ENCODE assay signal across 31 cellular contexts in genomic region chr5:113871972-113872371, GRCh38.
"Had no signal": no experiment of that assay in that cellular context is flagged by ENCODE, and none has a peak within 500 bp of the region (broad histone marks: within the 10 kb centered on the region; RNA-seq: fewer than 3 reads in every experiment).

No MANE protein-coding gene starts in this region.

- H3K27me3 ChIP-seq: ascending aorta, cardiac muscle cell had no signal

- H3K4me3 ChIP-seq: ascending aorta, cardiac muscle cell had no signal

- H3K9me3 ChIP-seq: ascending aorta had no signal

- H3K4me1 ChIP-seq: ascending aorta had no signal

- H3K36me3 ChIP-seq: ascending aorta, cardiac muscle cell, WERI-Rb-1 had no signal

- H3K27ac ChIP-seq: ascending aorta, cardiac muscle cell, WERI-Rb-1 had no signal

- DNase-seq: activated CD4-positive, alpha-beta memory T cell treated with anti-CD3 and anti-CD28 coated beads, Interleukin-2, amount 10 ng/mL, durations not matched to agents 7 days and 5 days; activated CD4-positive, alpha-beta T cell treated with anti-CD3 and anti-CD28 coated beads for 1 hour; activated CD4-positive, alpha-beta T cell treated with anti-CD3 and anti-CD28 coated beads for 36 hours; activated CD4-positive, alpha-beta T cell treated with anti-CD3 and anti-CD28 coated beads for 48 hours; activated CD4-positive, alpha-beta T cell treated with anti-CD3 and anti-CD28 coated beads, Interleukin-2, amount 10 ng/mL, durations not matched to agents 7 days and 5 days; activated CD4-positive, alpha-beta T cell treated with anti-CD3 and anti-CD28 coated beads, Interleukin-2, amount 50 U/mL, for 48 hours; activated CD4-positive, CD25-positive, alpha-beta regulatory T cell; activated CD8-positive, alpha-beta memory T cell treated with anti-CD3 and anti-CD28 coated beads for 24 hours; activated CD8-positive, alpha-beta memory T cell treated with anti-CD3 and anti-CD28 coated beads, Interleukin-2, amount 10 ng/mL, durations not matched to agents 7 days and 5 days; activated CD8-positive, alpha-beta memory T cell treated with anti-CD3 and anti-CD28 coated beads, Interleukin-2, amount 50 U/mL, for 48 hours; activated CD8-positive, alpha-beta T cell treated with anti-CD3 and anti-CD28 coated beads, Interleukin-2, amount 10 ng/mL, durations not matched to agents 7 days and 5 days; activated effector memory CD4-positive, alpha-beta T cell treated with Interleukin-2 at 50 U/mL for 16 hours; activated gamma-delta T cell; activated naive CD4-positive, alpha-beta T cell treated with anti-CD3 and anti-CD28 coated beads, Interleukin-2, amount 10 ng/mL, durations not matched to agents 7 days and 5 days; activated naive CD4-positive, alpha-beta T cell treated with Interleukin-2 at 50 U/mL for 16 hours; activated naive CD8-positive, alpha-beta T cell treated with anti-CD3 and anti-CD28 coated beads, Interleukin-2, amount 10 ng/mL, durations not matched to agents 7 days and 5 days; activated naive CD8-positive, alpha-beta T cell treated with anti-CD3 and anti-CD28 coated beads, Interleukin-2, amount 50 U/mL, for 24 hours; activated T-cell treated with anti-CD3 and anti-CD28 coated beads, Interleukin-2, amount 50 U/mL, for 24 hours; activated T-cell treated with anti-CD3 and anti-CD28 coated beads, Interleukin-2, amount 50 U/mL, for 48 hours; amygdala; anterior cingulate cortex; caudate nucleus; cerebellar nuclear complex; T-helper 1 cell; T-helper 2 cell; T-helper 9 cell; WERI-Rb-1 had no signal

- ATAC-seq: activated CD4-positive, alpha-beta T cell treated with anti-CD3 and anti-CD28 coated beads for 36 hours; activated CD4-positive, CD25-positive, alpha-beta regulatory T cell treated with anti-CD3 and anti-CD28 coated beads, Interleukin-2, amount 50 U/mL, for 24 hours; activated CD8-positive, alpha-beta memory T cell treated with anti-CD3 and anti-CD28 coated beads, Interleukin-2, amount 10 ng/mL, durations not matched to agents 7 days and 5 days; activated CD8-positive, alpha-beta T cell treated with anti-CD3 and anti-CD28 coated beads, Interleukin-2, amount 10 ng/mL, durations not matched to agents 7 days and 5 days; activated naive CD8-positive, alpha-beta T cell treated with anti-CD3 and anti-CD28 coated beads, Interleukin-2, amount 50 U/mL, for 24 hours; WTC11 had no signal
